1 cellular context compared by ENCODE assay signal in the genomic region with DNA sequence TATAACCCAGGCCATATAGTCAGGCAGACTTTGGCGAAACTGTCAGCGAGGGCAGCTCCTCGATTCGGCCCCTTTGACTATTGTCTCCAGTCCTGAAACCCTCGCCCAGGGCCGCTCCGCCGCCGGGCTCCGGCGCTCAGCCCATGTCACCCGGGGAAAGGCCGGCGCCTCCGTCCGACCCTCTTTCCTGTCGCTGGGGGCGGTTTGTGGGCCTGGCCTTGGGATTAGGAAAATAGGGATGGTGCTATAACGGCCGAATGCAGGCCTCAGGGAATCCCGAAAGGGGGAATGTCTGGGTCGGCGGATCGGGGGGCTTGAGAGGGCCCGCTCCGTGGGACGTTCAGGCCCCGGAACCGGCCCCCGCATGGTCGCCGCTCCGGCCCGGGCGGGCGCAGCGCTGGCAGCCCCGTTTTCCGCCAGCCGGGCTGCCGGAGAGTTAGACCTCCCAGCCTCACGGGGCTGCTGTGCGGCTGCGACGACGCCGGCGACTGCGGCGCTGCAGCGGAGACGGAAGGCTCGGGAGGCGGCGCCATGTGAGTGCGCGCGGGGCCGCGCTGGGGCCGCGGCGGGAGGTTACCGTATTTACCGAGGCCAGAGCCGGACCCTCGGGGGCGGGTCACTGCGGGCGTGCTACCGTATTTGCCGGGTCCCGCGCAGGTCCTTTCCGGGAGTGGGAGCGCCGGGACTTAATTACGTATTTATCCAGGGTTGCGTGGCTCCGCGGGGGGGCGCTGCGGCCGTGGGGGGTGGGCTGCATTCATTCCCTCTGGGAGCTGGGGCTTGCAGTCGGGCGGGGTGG.
TF ChIP-seq lines count a peak whose summit lies in the region.

No MANE protein-coding gene starts in this region.

TF ChIP-seq in HepG2, 621 proteins besides CTCF, POLR2A, EP300 and RAD21 (continued from another document and continues in another):
- TF ChIP-seq, protein P1, sequence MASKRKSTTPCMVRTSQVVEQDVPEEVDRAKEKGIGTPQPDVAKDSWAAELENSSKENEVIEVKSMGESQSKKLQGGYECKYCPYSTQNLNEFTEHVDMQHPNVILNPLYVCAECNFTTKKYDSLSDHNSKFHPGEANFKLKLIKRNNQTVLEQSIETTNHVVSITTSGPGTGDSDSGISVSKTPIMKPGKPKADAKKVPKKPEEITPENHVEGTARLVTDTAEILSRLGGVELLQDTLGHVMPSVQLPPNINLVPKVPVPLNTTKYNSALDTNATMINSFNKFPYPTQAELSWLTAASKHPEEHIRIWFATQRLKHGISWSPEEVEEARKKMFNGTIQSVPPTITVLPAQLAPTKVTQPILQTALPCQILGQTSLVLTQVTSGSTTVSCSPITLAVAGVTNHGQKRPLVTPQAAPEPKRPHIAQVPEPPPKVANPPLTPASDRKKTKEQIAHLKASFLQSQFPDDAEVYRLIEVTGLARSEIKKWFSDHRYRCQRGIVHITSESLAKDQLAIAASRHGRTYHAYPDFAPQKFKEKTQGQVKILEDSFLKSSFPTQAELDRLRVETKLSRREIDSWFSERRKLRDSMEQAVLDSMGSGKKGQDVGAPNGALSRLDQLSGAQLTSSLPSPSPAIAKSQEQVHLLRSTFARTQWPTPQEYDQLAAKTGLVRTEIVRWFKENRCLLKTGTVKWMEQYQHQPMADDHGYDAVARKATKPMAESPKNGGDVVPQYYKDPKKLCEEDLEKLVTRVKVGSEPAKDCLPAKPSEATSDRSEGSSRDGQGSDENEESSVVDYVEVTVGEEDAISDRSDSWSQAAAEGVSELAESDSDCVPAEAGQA (IDR thresholded peaks at IDR 0.05; ENCODE audit: low read depth): peak; percentile 36; the same call in 1 of the 2 replicates
- TF ChIP-seq, protein P1 (CRISPR knock-in tag; IDR thresholded peaks at IDR 0.05; ENCODE audit: borderline replicate concordance): no peak
- TF ChIP-seq HOXA7 (CRISPR knock-in tag; IDR thresholded peaks at IDR 0.05) (no peak), U2AF2 (IDR thresholded peaks at IDR 0.05; ENCODE audit: low read depth, low read length) (0 out of 2 replicates have a peak, but pooled peaks have one; percentile 26), MBD4 (IDR thresholded peaks at IDR 0.05; ENCODE audit: borderline replicate concordance, low read length) (no peak), STAG1 (CRISPR knock-in tag; IDR thresholded peaks at IDR 0.05) (no peak), SNAPC2 (CRISPR knock-in tag; IDR thresholded peaks at IDR 0.05) (0 out of 2 replicates have a peak, but pooled peaks have one; percentile 27), MBNL3 (CRISPR knock-in tag; conservative IDR thresholded peaks at IDR 0.05) (no peak), SOX5 (CRISPR knock-in tag; IDR thresholded peaks at IDR 0.05; ENCODE audit: borderline replicate concordance) (peak; percentile 25; the same call in 1 of the 2 replicates), POLR2G (IDR thresholded peaks at IDR 0.05; ENCODE audit: low read depth, low read length) (peak; percentile 81), ZNF841 (CRISPR knock-in tag; IDR thresholded peaks at IDR 0.05; ENCODE audit: borderline replicate concordance) (peak; percentile 73; the same call in 1 of the 2 replicates), ZNF549 (CRISPR knock-in tag; IDR thresholded peaks at IDR 0.05) (no peak), FOXP1 (IDR thresholded peaks at IDR 0.05) (no peak), FOXP1 (CRISPR knock-in tag; IDR thresholded peaks at IDR 0.05) (no peak), ZFP90 (CRISPR knock-in tag; IDR thresholded peaks at IDR 0.05; ENCODE audit: borderline replicate concordance) (no peak), SYNCRIP (IDR thresholded peaks at IDR 0.05; ENCODE audit: insufficient read depth, low read depth, low read length) (no peak), ETV5 (CRISPR knock-in tag; IDR thresholded peaks at IDR 0.05; ENCODE audit: borderline replicate concordance) (peak; percentile 55; the same call in 1 of the 2 replicates), ZSCAN9 (CRISPR knock-in tag; IDR thresholded peaks at IDR 0.05; ENCODE audit: borderline replicate concordance) (peak; percentile 47; the same call in 1 of the 2 replicates), ATF4 (CRISPR knock-in tag; IDR thresholded peaks at IDR 0.05) (peak in 1 of 2 experiments; percentile 55; a peak in 1 of 4 replicates), ZNF501 (CRISPR knock-in tag; IDR thresholded peaks at IDR 0.05) (0 out of 2 replicates have a peak, but pooled peaks have one; percentile 39), NFE2 (CRISPR knock-in tag; IDR thresholded peaks at IDR 0.05) (no peak), ZNF546 (CRISPR knock-in tag; conservative IDR thresholded peaks at IDR 0.05) (peak; percentile 94; the same call in 1 of the 2 replicates), RBM39 (IDR thresholded peaks at IDR 0.05; ENCODE audit: low read depth, low read length, poor library complexity, severe bottlenecking) (peak; percentile 95), ZEB1 (IDR thresholded peaks at IDR 0.05; ENCODE audit: insufficient replicate concordance, low read depth) (no peak), TCF7 (IDR thresholded peaks at IDR 0.05; ENCODE audit: low read depth) (no peak), CHD2 (IDR thresholded peaks at IDR 0.05; ENCODE audit: low read depth, low read length) (no peak), SP1 (IDR thresholded peaks at IDR 0.05) (no peak), SP1 (CRISPR knock-in tag; IDR thresholded peaks at IDR 0.05) (peak; percentile 74; the same call in 1 of the 2 replicates), GABPA (IDR thresholded peaks at IDR 0.05; ENCODE audit: low read depth, low read length) (no peak), GABPA (CRISPR knock-in tag; IDR thresholded peaks at IDR 0.05; ENCODE audit: low read depth) (no peak; the same call in 1 of the 2 replicates), JARID2 (CRISPR knock-in tag; IDR thresholded peaks at IDR 0.05; ENCODE audit: insufficient replicate concordance) (no peak), ARNT2 (CRISPR knock-in tag; IDR thresholded peaks at IDR 0.05; ENCODE audit: low read depth) (no peak), SALL1 (CRISPR knock-in tag; IDR thresholded peaks at IDR 0.05) (peak; percentile 60; the same call in 1 of the 2 replicates), PCBP2 (optimal IDR thresholded peaks at IDR 0.05; ENCODE audit: low read depth, low read length, poor library complexity, severe bottlenecking) (no peak), CCDC6 (CRISPR knock-in tag; IDR thresholded peaks at IDR 0.05) (peak; percentile 78), HMGA1 (CRISPR knock-in tag; conservative IDR thresholded peaks at IDR 0.05) (no peak)
- TF ChIP-seq, protein P2, sequence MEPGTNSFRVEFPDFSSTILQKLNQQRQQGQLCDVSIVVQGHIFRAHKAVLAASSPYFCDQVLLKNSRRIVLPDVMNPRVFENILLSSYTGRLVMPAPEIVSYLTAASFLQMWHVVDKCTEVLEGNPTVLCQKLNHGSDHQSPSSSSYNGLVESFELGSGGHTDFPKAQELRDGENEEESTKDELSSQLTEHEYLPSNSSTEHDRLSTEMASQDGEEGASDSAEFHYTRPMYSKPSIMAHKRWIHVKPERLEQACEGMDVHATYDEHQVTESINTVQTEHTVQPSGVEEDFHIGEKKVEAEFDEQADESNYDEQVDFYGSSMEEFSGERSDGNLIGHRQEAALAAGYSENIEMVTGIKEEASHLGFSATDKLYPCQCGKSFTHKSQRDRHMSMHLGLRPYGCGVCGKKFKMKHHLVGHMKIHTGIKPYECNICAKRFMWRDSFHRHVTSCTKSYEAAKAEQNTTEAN (CRISPR knock-in tag; conservative IDR thresholded peaks at IDR 0.05): no peak
- TF ChIP-seq, protein P3, sequence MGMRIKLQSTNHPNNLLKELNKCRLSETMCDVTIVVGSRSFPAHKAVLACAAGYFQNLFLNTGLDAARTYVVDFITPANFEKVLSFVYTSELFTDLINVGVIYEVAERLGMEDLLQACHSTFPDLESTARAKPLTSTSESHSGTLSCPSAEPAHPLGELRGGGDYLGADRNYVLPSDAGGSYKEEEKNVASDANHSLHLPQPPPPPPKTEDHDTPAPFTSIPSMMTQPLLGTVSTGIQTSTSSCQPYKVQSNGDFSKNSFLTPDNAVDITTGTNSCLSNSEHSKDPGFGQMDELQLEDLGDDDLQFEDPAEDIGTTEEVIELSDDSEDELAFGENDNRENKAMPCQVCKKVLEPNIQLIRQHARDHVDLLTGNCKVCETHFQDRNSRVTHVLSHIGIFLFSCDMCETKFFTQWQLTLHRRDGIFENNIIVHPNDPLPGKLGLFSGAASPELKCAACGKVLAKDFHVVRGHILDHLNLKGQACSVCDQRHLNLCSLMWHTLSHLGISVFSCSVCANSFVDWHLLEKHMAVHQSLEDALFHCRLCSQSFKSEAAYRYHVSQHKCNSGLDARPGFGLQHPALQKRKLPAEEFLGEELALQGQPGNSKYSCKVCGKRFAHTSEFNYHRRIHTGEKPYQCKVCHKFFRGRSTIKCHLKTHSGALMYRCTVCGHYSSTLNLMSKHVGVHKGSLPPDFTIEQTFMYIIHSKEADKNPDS (CRISPR knock-in tag; IDR thresholded peaks at IDR 0.05): no peak
- TF ChIP-seq, protein P4, sequence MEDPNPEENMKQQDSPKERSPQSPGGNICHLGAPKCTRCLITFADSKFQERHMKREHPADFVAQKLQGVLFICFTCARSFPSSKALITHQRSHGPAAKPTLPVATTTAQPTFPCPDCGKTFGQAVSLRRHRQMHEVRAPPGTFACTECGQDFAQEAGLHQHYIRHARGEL (CRISPR knock-in tag; IDR thresholded peaks at IDR 0.05): no peak
- TF ChIP-seq, protein P5, sequence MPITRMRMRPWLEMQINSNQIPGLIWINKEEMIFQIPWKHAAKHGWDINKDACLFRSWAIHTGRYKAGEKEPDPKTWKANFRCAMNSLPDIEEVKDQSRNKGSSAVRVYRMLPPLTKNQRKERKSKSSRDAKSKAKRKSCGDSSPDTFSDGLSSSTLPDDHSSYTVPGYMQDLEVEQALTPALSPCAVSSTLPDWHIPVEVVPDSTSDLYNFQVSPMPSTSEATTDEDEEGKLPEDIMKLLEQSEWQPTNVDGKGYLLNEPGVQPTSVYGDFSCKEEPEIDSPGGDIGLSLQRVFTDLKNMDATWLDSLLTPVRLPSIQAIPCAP (CRISPR knock-in tag; IDR thresholded peaks at IDR 0.05; ENCODE audit: low read depth): peak; percentile 79; the same call in 1 of the 2 replicates
- TF ChIP-seq, protein P6, sequence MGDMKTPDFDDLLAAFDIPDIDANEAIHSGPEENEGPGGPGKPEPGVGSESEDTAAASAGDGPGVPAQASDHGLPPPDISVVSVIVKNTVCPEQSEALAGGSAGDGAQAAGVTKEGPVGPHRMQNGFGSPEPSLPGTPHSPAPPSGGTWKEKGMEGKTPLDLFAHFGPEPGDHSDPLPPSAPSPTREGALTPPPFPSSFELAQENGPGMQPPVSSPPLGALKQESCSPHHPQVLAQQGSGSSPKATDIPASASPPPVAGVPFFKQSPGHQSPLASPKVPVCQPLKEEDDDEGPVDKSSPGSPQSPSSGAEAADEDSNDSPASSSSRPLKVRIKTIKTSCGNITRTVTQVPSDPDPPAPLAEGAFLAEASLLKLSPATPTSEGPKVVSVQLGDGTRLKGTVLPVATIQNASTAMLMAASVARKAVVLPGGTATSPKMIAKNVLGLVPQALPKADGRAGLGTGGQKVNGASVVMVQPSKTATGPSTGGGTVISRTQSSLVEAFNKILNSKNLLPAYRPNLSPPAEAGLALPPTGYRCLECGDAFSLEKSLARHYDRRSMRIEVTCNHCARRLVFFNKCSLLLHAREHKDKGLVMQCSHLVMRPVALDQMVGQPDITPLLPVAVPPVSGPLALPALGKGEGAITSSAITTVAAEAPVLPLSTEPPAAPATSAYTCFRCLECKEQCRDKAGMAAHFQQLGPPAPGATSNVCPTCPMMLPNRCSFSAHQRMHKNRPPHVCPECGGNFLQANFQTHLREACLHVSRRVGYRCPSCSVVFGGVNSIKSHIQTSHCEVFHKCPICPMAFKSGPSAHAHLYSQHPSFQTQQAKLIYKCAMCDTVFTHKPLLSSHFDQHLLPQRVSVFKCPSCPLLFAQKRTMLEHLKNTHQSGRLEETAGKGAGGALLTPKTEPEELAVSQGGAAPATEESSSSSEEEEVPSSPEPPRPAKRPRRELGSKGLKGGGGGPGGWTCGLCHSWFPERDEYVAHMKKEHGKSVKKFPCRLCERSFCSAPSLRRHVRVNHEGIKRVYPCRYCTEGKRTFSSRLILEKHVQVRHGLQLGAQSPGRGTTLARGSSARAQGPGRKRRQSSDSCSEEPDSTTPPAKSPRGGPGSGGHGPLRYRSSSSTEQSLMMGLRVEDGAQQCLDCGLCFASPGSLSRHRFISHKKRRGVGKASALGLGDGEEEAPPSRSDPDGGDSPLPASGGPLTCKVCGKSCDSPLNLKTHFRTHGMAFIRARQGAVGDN (CRISPR knock-in tag; IDR thresholded peaks at IDR 0.05): peak; percentile 85
- TF ChIP-seq, protein P7, sequence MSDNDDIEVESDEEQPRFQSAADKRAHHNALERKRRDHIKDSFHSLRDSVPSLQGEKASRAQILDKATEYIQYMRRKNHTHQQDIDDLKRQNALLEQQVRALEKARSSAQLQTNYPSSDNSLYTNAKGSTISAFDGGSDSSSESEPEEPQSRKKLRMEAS (IDR thresholded peaks at IDR 0.05): peak; percentile 92
- TF ChIP-seq, protein P8, sequence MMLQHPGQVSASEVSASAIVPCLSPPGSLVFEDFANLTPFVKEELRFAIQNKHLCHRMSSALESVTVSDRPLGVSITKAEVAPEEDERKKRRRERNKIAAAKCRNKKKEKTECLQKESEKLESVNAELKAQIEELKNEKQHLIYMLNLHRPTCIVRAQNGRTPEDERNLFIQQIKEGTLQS (CRISPR knock-in tag; IDR thresholded peaks at IDR 0.05): peak; percentile 9
- TF ChIP-seq, protein P9, sequence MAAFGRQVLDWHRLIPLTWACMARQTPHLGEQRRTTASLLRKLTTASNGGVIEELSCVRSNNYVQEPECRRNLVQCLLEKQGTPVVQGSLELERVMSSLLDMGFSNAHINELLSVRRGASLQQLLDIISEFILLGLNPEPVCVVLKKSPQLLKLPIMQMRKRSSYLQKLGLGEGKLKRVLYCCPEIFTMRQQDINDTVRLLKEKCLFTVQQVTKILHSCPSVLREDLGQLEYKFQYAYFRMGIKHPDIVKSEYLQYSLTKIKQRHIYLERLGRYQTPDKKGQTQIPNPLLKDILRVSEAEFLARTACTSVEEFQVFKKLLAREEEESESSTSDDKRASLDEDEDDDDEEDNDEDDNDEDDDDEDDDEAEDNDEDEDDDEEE (CRISPR knock-in tag; IDR thresholded peaks at IDR 0.05): no peak
